In genomic region chr3:36244728-36245127, GRCh38 we compare ENCODE assay signal across 21 cellular contexts.
DNase-seq lines count a peak whose midpoint lies in the region; ATAC-seq, FAIRE-seq and TF ChIP-seq lines count a peak whose summit lies in the region.
"Had no signal": no experiment of that assay in that cellular context is flagged by ENCODE, and none has a peak within 500 bp of the region (broad histone marks: within the 10 kb centered on the region; RNA-seq: fewer than 3 reads in every experiment).

No MANE protein-coding gene starts in this region.

- H3K36me3 ChIP-seq in PC-3 (ENCODE audit: low read depth, low read length) = no peaks in the 10 kb centered on the region
- no peaks in the 10 kb centered on the region for H3K36me3 ChIP-seq in bronchial epithelial cell (ENCODE audit: control insufficient read depth, insufficient read depth, low read length)
- H3K36me3 ChIP-seq in BE2C = no peaks in the 10 kb centered on the region
- H3K36me3 ChIP-seq: MG63, Peyer's patch had no signal

- peaks cover 4 to 7% of the 10 kb centered on the region in 2 donors for H3K9me3 Mint-ChIP-seq in natural killer cell
- H3K9me3 Mint-ChIP-seq: activated naive CD8-positive, alpha-beta T cell treated with anti-CD3 and anti-CD28 coated beads, Interleukin-2, amount 10 ng/mL, durations not matched to agents 7 days and 5 days; activated T-helper 17 cell treated with anti-CD3 and anti-CD28 coated beads, Interleukin-2, amount 50 U/mL, for 72 hours had no signal

- H3K27ac ChIP-seq in PC-3 (ENCODE audit: low read length) = no peak overlapping the region
- H3K27ac ChIP-seq: Peyer's patch had no signal

- H3K9me2 ChIP-seq in PC-3 (replicated peaks; ENCODE audit: low read length) = no peaks in the 10 kb centered on the region

- H3K9ac ChIP-seq in PC-3 (ENCODE audit: low read length) = no peak overlapping the region

- H2AFZ ChIP-seq in PC-3 (ENCODE audit: low read length) = no peak overlapping the region

- CTCF ChIA-PET in PC-3 (lab: Charles Lee) = no interaction called here

- no peaks in the 10 kb centered on the region for H3K27me3 ChIP-seq in PC-3 (ENCODE audit: low read length)
- H3K27me3 ChIP-seq in bronchial epithelial cell (ENCODE audit: control insufficient read depth, insufficient read depth, low read length) = no peaks in the 10 kb centered on the region
- H3K27me3 ChIP-seq in BE2C = no peaks in the 10 kb centered on the region
- H3K27me3 ChIP-seq: MG63, Peyer's patch had no signal

- no peak overlapping the region for H3K27ac Mint-ChIP-seq in natural killer cell
- H3K27ac Mint-ChIP-seq: activated CD8-positive, alpha-beta memory T cell treated with anti-CD3 and anti-CD28 coated beads, Interleukin-2, amount 10 ng/mL, durations not matched to agents 7 days and 5 days; activated naive CD8-positive, alpha-beta T cell treated with anti-CD3 and anti-CD28 coated beads, Interleukin-2, amount 10 ng/mL, durations not matched to agents 7 days and 5 days; activated T-helper 17 cell treated with anti-CD3 and anti-CD28 coated beads, Interleukin-2, amount 50 U/mL, for 72 hours; stimulated activated effector memory CD8-positive, alpha-beta T cell treated with anti-CD3 and anti-CD28 coated beads, Interleukin-12 subunit alpha, Interleukin-12 subunit beta, amount 100 ng/mL, for 72 hours had no signal

- intact Hi-C loops in PC-3 (cut with micrococcal nuclease) = no loop called here
- intact Hi-C loops in natural killer cell (cut with micrococcal nuclease) = no loop called here

- peak; percentile 49; the same call in 1 of the 2 replicates for ATAC-seq in PC-3
- ATAC-seq in HG03457 (IDR thresholded peaks at IDR 0.05; ENCODE audit: unreplicated experiment) = no peak
- no peak for ATAC-seq in natural killer cell
- ATAC-seq: activated CD8-positive, alpha-beta memory T cell treated with anti-CD3 and anti-CD28 coated beads, Interleukin-2, amount 10 ng/mL, durations not matched to agents 7 days and 5 days; activated T-helper 17 cell treated with anti-CD3 and anti-CD28 coated beads, Interleukin-2, amount 50 U/mL, for 72 hours; esophagus mucosa; stimulated activated effector memory CD8-positive, alpha-beta T cell treated with anti-CD3 and anti-CD28 coated beads, Interleukin-12 subunit alpha, Interleukin-12 subunit beta, amount 100 ng/mL, for 72 hours had no signal

- H3F3A ChIP-seq in PC-3 (ENCODE audit: low read length, unreplicated experiment) = no peaks in the 10 kb centered on the region

- POLR2A ChIA-PET in PC-3 (lab: Charles Lee; ENCODE audit: unreplicated experiment) = no interaction called here

- H3K79me2 ChIP-seq in PC-3 (ENCODE audit: low read length) = no peaks in the 10 kb centered on the region

- H3K36me3 Mint-ChIP-seq in natural killer cell = no peaks in the 10 kb centered on the region
- H3K36me3 Mint-ChIP-seq: activated CD8-positive, alpha-beta memory T cell treated with anti-CD3 and anti-CD28 coated beads, Interleukin-2, amount 10 ng/mL, durations not matched to agents 7 days and 5 days; activated naive CD8-positive, alpha-beta T cell treated with anti-CD3 and anti-CD28 coated beads, Interleukin-2, amount 10 ng/mL, durations not matched to agents 7 days and 5 days; stimulated activated effector memory CD8-positive, alpha-beta T cell treated with anti-CD3 and anti-CD28 coated beads, Interleukin-12 subunit alpha, Interleukin-12 subunit beta, amount 100 ng/mL, for 72 hours had no signal

- no peak overlapping the region for H3K4me3 Mint-ChIP-seq in natural killer cell
- H3K4me3 Mint-ChIP-seq: activated CD8-positive, alpha-beta memory T cell treated with anti-CD3 and anti-CD28 coated beads, Interleukin-2, amount 10 ng/mL, durations not matched to agents 7 days and 5 days; activated naive CD8-positive, alpha-beta T cell treated with anti-CD3 and anti-CD28 coated beads, Interleukin-2, amount 10 ng/mL, durations not matched to agents 7 days and 5 days; activated T-helper 17 cell treated with anti-CD3 and anti-CD28 coated beads, Interleukin-2, amount 50 U/mL, for 72 hours; stimulated activated effector memory CD8-positive, alpha-beta T cell treated with anti-CD3 and anti-CD28 coated beads, Interleukin-12 subunit alpha, Interleukin-12 subunit beta, amount 100 ng/mL, for 72 hours had no signal

- H3K4me3 ChIP-seq in PC-3 (ENCODE audit: low read length) (no peak overlapping the region), bronchial epithelial cell (ENCODE audit: low read depth, low read length) (no peak overlapping the region), BE2C (ENCODE audit: low read depth, low read length) (no peak overlapping the region)
- H3K4me3 ChIP-seq: MG63, Peyer's patch had no signal

- FAIRE-seq in bronchial epithelial cell (lab: Jason Lieb, UNC) = no peak
- FAIRE-seq: H1 had no signal

- no peaks in the 10 kb centered on the region for H4K20me1 ChIP-seq in PC-3 (ENCODE audit: low read length)

- no peaks in the 10 kb centered on the region for H3K27me3 Mint-ChIP-seq in natural killer cell (ENCODE audit: low read depth in 2 of 2)
- H3K27me3 Mint-ChIP-seq: activated CD8-positive, alpha-beta memory T cell treated with anti-CD3 and anti-CD28 coated beads, Interleukin-2, amount 10 ng/mL, durations not matched to agents 7 days and 5 days; activated naive CD8-positive, alpha-beta T cell treated with anti-CD3 and anti-CD28 coated beads, Interleukin-2, amount 10 ng/mL, durations not matched to agents 7 days and 5 days; activated T-helper 17 cell treated with anti-CD3 and anti-CD28 coated beads, Interleukin-2, amount 50 U/mL, for 72 hours had no signal

- TF ChIP-seq CTCF in PC-3 (conservative IDR thresholded peaks at IDR 0.05; ENCODE audit: low read depth, low read length) (no peak), bronchial epithelial cell (IDR thresholded peaks at IDR 0.05; ENCODE audit: insufficient read depth, low read length, severe bottlenecking) (no peak), BE2C (IDR thresholded peaks at IDR 0.05; ENCODE audit: low read depth, low read length) (no peak), natural killer cell (IDR thresholded peaks at IDR 0.05) (no peak)

- no peak overlapping the region for H3K4me2 ChIP-seq in PC-3 (ENCODE audit: low read length)

- H3K9me3 ChIP-seq in PC-3 (ENCODE audit: low read length) (no peaks in the 10 kb centered on the region), BE2C (no peaks in the 10 kb centered on the region)
- H3K9me3 ChIP-seq: Caco-2, MG63, Peyer's patch had no signal

- DNase-seq in EH (ENCODE audit: low read depth) (peak; percentile 72), PC-3 (peak; percentile 55), bronchial epithelial cell (ENCODE audit: low read depth) (peak; percentile 15), renal cortical epithelial cell (ENCODE audit: low read depth) (peak; percentile 63), NCI-H2196 treated with DMSO at 0.1 percent for 48 hours (lab: John Stamatoyannopoulos, UW; ENCODE audit: unreplicated experiment) (no peak), BE2C (no peak), natural killer cell (no peak)
- DNase-seq: activated CD4-positive, alpha-beta T cell treated with anti-CD3 and anti-CD28 coated beads for 4 hours; activated CD8-positive, alpha-beta memory T cell treated with anti-CD3 and anti-CD28 coated beads, Interleukin-2, amount 10 ng/mL, durations not matched to agents 7 days and 5 days; activated naive CD8-positive, alpha-beta T cell treated with anti-CD3 and anti-CD28 coated beads, Interleukin-2, amount 10 ng/mL, durations not matched to agents 7 days and 5 days; AML-193; Caco-2; MG63; NCI-H1436 treated with DMSO at 0.1 percent for 48 hours; NCI-H2171; Peyer's patch had no signal

- H3K4me1 Mint-ChIP-seq in natural killer cell = no peaks in the 10 kb centered on the region
- H3K4me1 Mint-ChIP-seq: activated CD8-positive, alpha-beta memory T cell treated with anti-CD3 and anti-CD28 coated beads, Interleukin-2, amount 10 ng/mL, durations not matched to agents 7 days and 5 days; activated naive CD8-positive, alpha-beta T cell treated with anti-CD3 and anti-CD28 coated beads, Interleukin-2, amount 10 ng/mL, durations not matched to agents 7 days and 5 days; activated T-helper 17 cell treated with anti-CD3 and anti-CD28 coated beads, Interleukin-2, amount 50 U/mL, for 72 hours; stimulated activated effector memory CD8-positive, alpha-beta T cell treated with anti-CD3 and anti-CD28 coated beads, Interleukin-12 subunit alpha, Interleukin-12 subunit beta, amount 100 ng/mL, for 72 hours had no signal

- BruUV-seq in PC-3 (replicated peaks; lab: Mats Ljungman, UMichigan) = no TSS peak

- H3K4me1 ChIP-seq in PC-3 (ENCODE audit: insufficient read depth, low read length) (peaks cover 3% of the 10 kb centered on the region; the same call in 1 of the 2 replicates), BE2C (no peaks in the 10 kb centered on the region)
- H3K4me1 ChIP-seq: Caco-2, Peyer's patch had no signal

Comparison
In these comparisons a context has a peak if more than half of its experiments do, and no peak if none do; other contexts are left out.
1. DNase-seq: peak in EH (single experiment), PC-3 (single experiment), bronchial epithelial cell (single experiment) and renal cortical epithelial cell (single experiment); none in NCI-H2196 treated with DMSO at 0.1 percent for 48 hours (single experiment), BE2C (single experiment) and natural killer cell (single experiment).